Comparison of ENCODE assay signal across 1 cellular context in the genomic region with DNA sequence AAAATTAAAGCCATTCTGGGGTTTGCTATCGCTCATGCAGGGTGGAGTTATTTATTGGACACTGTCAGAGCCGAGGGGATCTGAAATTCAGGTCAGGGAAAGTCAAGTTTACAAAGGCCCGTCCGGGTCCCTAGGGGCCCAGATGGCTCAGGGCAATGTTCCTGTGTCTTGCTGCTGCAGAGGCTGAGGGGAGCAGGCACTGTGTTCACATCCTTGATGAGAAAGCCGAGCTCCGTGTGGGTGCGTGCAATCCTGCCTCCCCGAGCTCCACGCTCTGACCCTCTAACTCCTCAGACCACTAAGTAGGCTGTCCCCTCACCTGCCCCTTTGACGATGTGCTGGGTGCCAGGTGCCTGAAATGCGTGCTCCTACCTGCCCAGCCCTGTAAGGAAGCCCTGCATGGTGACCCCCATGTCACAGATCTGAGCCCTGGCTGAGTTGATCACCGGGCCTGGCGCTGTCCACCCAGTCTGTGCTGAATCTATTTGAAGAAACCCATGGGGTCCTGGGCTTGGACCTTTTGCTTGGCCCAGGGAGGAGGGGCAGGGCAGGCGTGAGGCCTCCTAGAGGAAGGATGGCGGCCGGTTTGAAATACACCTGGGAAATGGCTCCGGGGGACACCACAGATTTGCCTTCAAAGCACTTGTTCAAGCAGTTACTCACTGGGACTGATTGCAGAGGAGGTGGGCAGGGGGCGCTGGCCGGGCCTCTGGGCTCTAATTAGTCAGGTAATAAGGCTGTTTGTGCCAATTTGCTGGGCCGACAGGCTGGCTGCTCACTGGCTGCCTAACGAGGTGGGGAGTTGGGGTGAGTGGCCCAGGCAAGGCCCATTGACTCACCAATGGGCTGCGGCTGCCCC.
A peak's percentile ranks its signal among the peaks of the same experiment; 100 is the strongest.
TF ChIP-seq lines count a peak whose summit lies in the region.

No MANE protein-coding gene starts in this region.

TF ChIP-seq in HepG2, 621 proteins besides CTCF, POLR2A, EP300 and RAD21:
- TF ChIP-seq MIER2 (CRISPR knock-in tag; IDR thresholded peaks at IDR 0.05) (peak; percentile 57; the same call in 1 of the 2 replicates), ZNF281 (CRISPR knock-in tag; IDR thresholded peaks at IDR 0.05; ENCODE audit: borderline replicate concordance) (no peak), RFX3 (CRISPR knock-in tag; IDR thresholded peaks at IDR 0.05) (no peak), REST (IDR thresholded peaks at IDR 0.05; ENCODE audit: borderline replicate concordance in 1 of 2, low read depth in 1 of 2, low read length in 2 of 2) (peak; percentile 38 to 85)
